ENCODE assay signal across 9 cellular contexts in the genomic region with DNA sequence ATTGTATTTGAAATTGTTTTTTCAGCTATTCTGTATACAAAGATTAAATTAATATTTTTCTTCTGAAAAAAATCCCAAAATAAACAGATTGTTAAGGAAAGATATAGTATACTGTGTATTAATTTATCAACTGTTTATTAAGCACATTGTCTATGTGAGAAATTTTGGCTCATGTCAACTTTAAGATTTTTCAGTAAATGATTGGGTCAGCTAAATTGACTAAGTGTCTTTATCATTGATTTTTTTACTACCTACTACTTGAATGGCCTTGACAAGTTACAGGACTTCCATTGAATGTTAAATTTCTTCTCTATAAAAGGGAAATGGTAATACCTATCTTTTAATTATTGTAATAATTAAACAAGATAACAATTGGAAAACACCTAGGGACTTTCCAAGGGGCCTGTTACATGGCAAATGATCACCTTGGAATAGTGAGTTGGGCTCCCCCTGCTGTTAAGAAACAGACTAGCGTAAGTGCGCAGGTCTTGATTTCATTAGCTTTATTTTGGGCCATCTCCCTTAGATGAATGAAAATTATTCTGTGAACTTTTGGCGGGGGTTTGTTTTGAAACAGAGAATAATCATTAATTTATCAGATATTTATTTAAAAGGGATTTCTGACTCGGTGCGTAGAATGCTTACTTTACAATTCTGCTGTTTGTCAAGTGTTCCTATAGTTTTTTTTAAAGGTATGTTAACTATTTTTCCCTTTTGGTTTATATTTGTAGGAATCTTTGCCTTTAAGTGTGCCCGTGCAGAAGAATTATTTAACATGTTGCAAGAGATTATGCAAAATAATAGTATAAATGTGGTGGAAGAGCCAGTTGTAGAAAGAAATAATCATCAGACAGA. TPM values are rescaled to one million over a fixed set of nuclear protein-coding genes. Genes with fewer than 3 reads are reported as not detected.
DNase-seq lines count a peak whose midpoint lies in the region; ATAC-seq and TF ChIP-seq lines count a peak whose summit lies in the region.
"Had no signal": no experiment of that assay in that cellular context is flagged by ENCODE, and none has a peak within 500 bp of the region (broad histone marks: within the 10 kb centered on the region; RNA-seq: fewer than 3 reads in every experiment).

No MANE protein-coding gene starts in this region.

- H3K4me1 ChIP-seq in esophagus muscularis mucosa (peaks cover 0 to 5% (median 0%) of the 10 kb centered on the region in 4 donors), transverse colon (no peaks in the 10 kb centered on the region)

- TF ChIP-seq EP300 in esophagus muscularis mucosa (IDR thresholded peaks at IDR 0.05) = no peak
- no peak for TF ChIP-seq EP300 in transverse colon (IDR thresholded peaks at IDR 0.05; ENCODE audit: low read depth)

- H3K27ac ChIP-seq in esophagus muscularis mucosa (replicated peaks in 1 of 4) (no peak overlapping the region), transverse colon (no peak overlapping the region)

- 30% methylated on average over 6 of the region's 6 CpGs for WGBS in esophagus muscularis mucosa
- 45 to 49% methylated on average over 6 of the region's 6 CpGs for WGBS in transverse colon (ENCODE audit: low coverage in 1 of 2), 2 donors

- no peak overlapping the region for H3K27ac Mint-ChIP-seq in nephron progenitor cell

- in situ Hi-C loops in transverse colon (cut with MboI; ENCODE audit: low pct_ligation_motif_present in 1 of 4, low pct_unique_long_range_greater_than_20kb in 1 of 4, low sequenced_read_pairs in 3 of 4) = loop anchor here in 3 of 4 donors (10.0 to 25.0 kb wide), 3 partner anchors 208 to 283 kb away; a partner anchor contains a TSS

- H3K27me3 Mint-ChIP-seq in nephron progenitor cell (ENCODE audit: low read depth, poor library complexity) = no peaks in the 10 kb centered on the region

- no peak for DNase-seq in AG09309 (ENCODE audit: low read depth)
- peak; percentile 56 for DNase-seq in NCI-H748 treated with DMSO at 0.1 percent for 48 hours (lab: John Stamatoyannopoulos, UW)
- DNase-seq in activated CD8-positive, alpha-beta memory T cell treated with anti-CD3 and anti-CD28 coated beads, Interleukin-2, amount 50 U/mL, for 24 hours (ENCODE audit: extremely low read depth) = peak; percentile 9
- no peak for DNase-seq in esophagus muscularis mucosa (ENCODE audit: extremely low spot score)
- DNase-seq in nephron progenitor cell = peak; percentile 52
- DNase-seq in transverse colon = peak; percentile 46

- H3K36me3 ChIP-seq in esophagus muscularis mucosa (peaks cover 31 to 65% (median 46%) of the 10 kb centered on the region in 4 donors), transverse colon (peaks cover 0 to 42% (median 8%) of the 10 kb centered on the region in 4 donors)

- no peaks in the 10 kb centered on the region for H3K4me1 Mint-ChIP-seq in nephron progenitor cell

- peaks cover 39% of the 10 kb centered on the region for H3K36me3 Mint-ChIP-seq in nephron progenitor cell (ENCODE audit: low read depth)

- intact Hi-C loops in esophagus muscularis mucosa (cut with DNase I) (loop anchor here (5.0 kb wide), 1 partner anchor 98 kb away; a partner anchor contains a TSS), transverse colon (cut with DNase I; ENCODE audit: low total_unique reads) (no loop called here)

- H3K4me3 ChIP-seq in AG09309 (ENCODE audit: control insufficient read depth, low read depth, low read length) (no peak overlapping the region), esophagus muscularis mucosa (no peak overlapping the region), transverse colon (no peak overlapping the region)

- no peaks in the 10 kb centered on the region for H3K9me3 Mint-ChIP-seq in nephron progenitor cell

- TF ChIP-seq CTCF in AG09309 (IDR thresholded peaks at IDR 0.05; ENCODE audit: control insufficient read depth, insufficient read depth, low read depth, low read length, missing control alignments) = peak; percentile 75
- TF ChIP-seq CTCF in esophagus muscularis mucosa (IDR thresholded peaks at IDR 0.05) = peak; percentile 75 to 85 (median 84)
- peak; percentile 83 for TF ChIP-seq CTCF in nephron progenitor cell (IDR thresholded peaks at IDR 0.05)
- TF ChIP-seq CTCF in transverse colon (IDR thresholded peaks at IDR 0.05) = peak; percentile 73 to 81 (median 76)

- H3K4me3 Mint-ChIP-seq in nephron progenitor cell = no peak overlapping the region

- H3K27me3 ChIP-seq in esophagus muscularis mucosa (no peaks in the 10 kb centered on the region), transverse colon (no peaks in the 10 kb centered on the region)

- TF ChIP-seq POLR2A in esophagus muscularis mucosa (IDR thresholded peaks at IDR 0.05; ENCODE audit: low read depth) (no peak), transverse colon (IDR thresholded peaks at IDR 0.05) (no peak)

- H3K9me3 ChIP-seq in esophagus muscularis mucosa (no peaks in the 10 kb centered on the region), transverse colon (no peaks in the 10 kb centered on the region)

- ATAC-seq in GM18517 (IDR thresholded peaks at IDR 0.05; ENCODE audit: unreplicated experiment) (peak; percentile 74), HG03280 (IDR thresholded peaks at IDR 0.05; ENCODE audit: unreplicated experiment) (peak; percentile 82)

RNA-seq across cellular contexts. Expression of a gene that starts 14.5 kb away (rescaled TPM):
- 100 to 1,000 TPM in 3 of 4 donors, 10 to 100 TPM in 1; 86.4 to 137 (median 122) TPM for total RNA-seq in esophagus muscularis mucosa
- 10 to 100 TPM; 25.4 to 92.7 (median 46.9) TPM for total RNA-seq in transverse colon

RNA-seq across cellular contexts. Expression of a gene that starts 39.9 kb away (rescaled TPM):
- total RNA-seq in esophagus muscularis mucosa (not detected), transverse colon (not detected)
- total RNA-seq: urinary bladder had no signal

Comparison
In these comparisons a context has a peak if more than half of its experiments do, and no peak if none do; other contexts are left out.
1. DNase-seq: peak in NCI-H748 treated with DMSO at 0.1 percent for 48 hours (single experiment), activated CD8-positive, alpha-beta memory T cell treated with anti-CD3 and anti-CD28 coated beads, Interleukin-2, amount 50 U/mL, for 24 hours (single experiment), nephron progenitor cell (single experiment) and transverse colon (single experiment); none in AG09309 (single experiment) and esophagus muscularis mucosa (single experiment).
2. Peak in every context shown above with its lines, with median percentiles within 50 percentile points of each other: CTCF ChIP-seq.